ENCODE assay signal across 28 cellular contexts in genomic region chr2:240501531-240501991, GRCh38. TPM values are rescaled to one million over a fixed set of nuclear protein-coding genes. Genes with fewer than 3 reads are reported as not detected.
DNase-seq lines count a peak whose midpoint lies in the region; ATAC-seq and TF ChIP-seq lines count a peak whose summit lies in the region.
"Had no signal": no experiment of that assay in that cellular context is flagged by ENCODE, and none has a peak within 500 bp of the region (broad histone marks: within the 10 kb centered on the region; RNA-seq: fewer than 3 reads in every experiment).

No MANE protein-coding gene starts in this region.

- H3K36me3 ChIP-seq in endodermal cell (ENCODE audit: control insufficient read depth, insufficient read depth, low read length) = no peaks in the 10 kb centered on the region
- H3K36me3 ChIP-seq: breast epithelium had no signal

- TF ChIP-seq CTCF in endodermal cell (conservative IDR thresholded peaks at IDR 0.05) = no peak
- TF ChIP-seq CTCF in omental fat pad (IDR thresholded peaks at IDR 0.05) = no peak
- no peak for TF ChIP-seq CTCF in type B pancreatic cell (conservative IDR thresholded peaks at IDR 0.05)

- H3K4me3 ChIP-seq in endodermal cell (ENCODE audit: low read length) = no peak overlapping the region
- H3K4me3 ChIP-seq: breast epithelium, coronary artery, GM12878, heart right ventricle, smooth muscle cell, upper lobe of right lung had no signal

- intact Hi-C loops in left ventricle myocardium superior (cut with micrococcal nuclease) (no loop called here), left cardiac atrium (cut with DNase I) (no loop called here)

- peaks cover 5% of the 10 kb centered on the region for H3K9me3 ChIP-seq in endodermal cell (ENCODE audit: control insufficient read depth, low read length)
- H3K9me3 ChIP-seq: breast epithelium, heart right ventricle, upper lobe of right lung had no signal

- no peaks in the 10 kb centered on the region for H3K27me3 ChIP-seq in endodermal cell (ENCODE audit: control insufficient read depth, insufficient read depth, low read length, poor library complexity, severe bottlenecking)
- H3K27me3 ChIP-seq: breast epithelium, heart right ventricle, upper lobe of right lung had no signal

- peaks cover 3% of the 10 kb centered on the region for H3K9me3 Mint-ChIP-seq in endodermal cell
- no peaks in the 10 kb centered on the region for H3K9me3 Mint-ChIP-seq in type B pancreatic cell
- H3K9me3 Mint-ChIP-seq: activated naive CD4-positive, alpha-beta T cell treated with anti-CD3 and anti-CD28 coated beads, Interleukin-2, amount 50 U/mL, for 24 hours; activated T-helper 1 cell treated with anti-CD3 and anti-CD28 coated beads, Interleukin-12 subunit alpha, Interleukin-12 subunit beta, Interleukin-2, Interleukin-4 antibody, amounts not matched to agents 30 ng/mL and 10 ng/mL and 1 ng/mL, durations not matched to agents 14 hours and 24 hours and 36 hours; naive B cell had no signal

- no peak overlapping the region for H3K27ac ChIP-seq in endodermal cell (ENCODE audit: low read depth, low read length)
- H3K27ac ChIP-seq: breast epithelium, coronary artery, heart right ventricle, upper lobe of right lung had no signal

- H3K27me3 Mint-ChIP-seq in endodermal cell (ENCODE audit: insufficient read depth) (no peaks in the 10 kb centered on the region), type B pancreatic cell (no peaks in the 10 kb centered on the region)
- H3K27me3 Mint-ChIP-seq: activated naive CD4-positive, alpha-beta T cell treated with anti-CD3 and anti-CD28 coated beads, Interleukin-2, amount 50 U/mL, for 24 hours; naive B cell had no signal

- no peak overlapping the region for H3K9ac ChIP-seq in endodermal cell (ENCODE audit: extremely low read depth, low read length, poor library complexity, severe bottlenecking)

- no peaks in the 10 kb centered on the region for H3K4me1 ChIP-seq in endodermal cell (ENCODE audit: control insufficient read depth, insufficient read depth, low read length)
- H3K4me1 ChIP-seq: breast epithelium, heart right ventricle, upper lobe of right lung had no signal

- H3K27ac Mint-ChIP-seq in endodermal cell = no peak overlapping the region
- H3K27ac Mint-ChIP-seq in type B pancreatic cell = no peak overlapping the region
- H3K27ac Mint-ChIP-seq: activated naive CD4-positive, alpha-beta T cell treated with anti-CD3 and anti-CD28 coated beads, Interleukin-2, amount 50 U/mL, for 24 hours; activated T-helper 1 cell treated with anti-CD3 and anti-CD28 coated beads, Interleukin-12 subunit alpha, Interleukin-12 subunit beta, Interleukin-2, Interleukin-4 antibody, amounts not matched to agents 30 ng/mL and 10 ng/mL and 1 ng/mL, durations not matched to agents 14 hours and 24 hours and 36 hours; CD14-positive monocyte had no signal

- ATAC-seq in left ventricle myocardium superior (no peak), left cardiac atrium (no peak), omental fat pad (ENCODE audit: low FRiP score) (no peak), HG02973 (IDR thresholded peaks at IDR 0.05; ENCODE audit: unreplicated experiment) (no peak)
- ATAC-seq: GM12878, left colon, upper lobe of right lung had no signal

- WGBS in endodermal cell (ENCODE audit: insufficient coverage in 1 of 2, insufficient read length in 1 of 2), 2 experiments = 89 to 90% methylated on average over 9 to 13 of the region's 13 CpGs

- H3K4me3 Mint-ChIP-seq in endodermal cell = no peak overlapping the region
- no peak overlapping the region for H3K4me3 Mint-ChIP-seq in type B pancreatic cell
- H3K4me3 Mint-ChIP-seq: activated naive CD4-positive, alpha-beta T cell treated with anti-CD3 and anti-CD28 coated beads, Interleukin-2, amount 50 U/mL, for 24 hours; activated T-helper 1 cell treated with anti-CD3 and anti-CD28 coated beads, Interleukin-12 subunit alpha, Interleukin-12 subunit beta, Interleukin-2, Interleukin-4 antibody, amounts not matched to agents 30 ng/mL and 10 ng/mL and 1 ng/mL, durations not matched to agents 14 hours and 24 hours and 36 hours; CD14-positive monocyte; naive B cell had no signal

- H3K4me1 Mint-ChIP-seq in endodermal cell (no peaks in the 10 kb centered on the region), type B pancreatic cell (ENCODE audit: unreplicated experiment) (no peaks in the 10 kb centered on the region)
- H3K4me1 Mint-ChIP-seq: activated naive CD4-positive, alpha-beta T cell treated with anti-CD3 and anti-CD28 coated beads, Interleukin-2, amount 50 U/mL, for 24 hours; CD14-positive monocyte had no signal

- DNase-seq in left ventricle myocardium superior (peak; percentile 19), left cardiac atrium (no peak), endodermal cell (peak; percentile 22), omental fat pad (ENCODE audit: low spot score) (peak; percentile 17), type B pancreatic cell (ENCODE audit: extremely low spot score, unreplicated experiment) (peak; percentile 64), DMS114 treated with DMSO at 0.1 percent for 48 hours (lab: John Stamatoyannopoulos, UW; ENCODE audit: unreplicated experiment) (no peak)
- DNase-seq: amygdala; effector memory CD4-positive, alpha-beta T cell; erythroblast; heart right ventricle; Karpas-422; left colon; naive B cell; NCI-H1436 treated with DMSO at 0.1 percent for 48 hours; NCI-H2107; NCI-H774; RPMI8226; substantia nigra; T-helper 2 cell; upper lobe of right lung had no signal

- H3K36me3 Mint-ChIP-seq in endodermal cell (ENCODE audit: low read depth) (peaks cover 3% of the 10 kb centered on the region), type B pancreatic cell (no peaks in the 10 kb centered on the region)

RNA-seq across cellular contexts. Expression of gene ANKMY1, which starts 56.2 kb away (rescaled TPM):
- total RNA-seq in left ventricle myocardium superior (5.1 TPM), left cardiac atrium (1 to 10 TPM; 4.9 to 8.1 TPM), endodermal cell (10 to 100 TPM in 1 of 2 donors, 1 to 10 TPM in 1; 7.4 to 13.3 TPM), omental fat pad (10 to 100 TPM in 3 of 4 donors, 1 to 10 TPM in 1; 8.3 to 23.2 (median 16.7) TPM), type B pancreatic cell (ENCODE audit: low replicate concordance) (13.4 and 16.8 TPM in 2 replicates)
- 6.2 TPM for polyA plus RNA-seq in endodermal cell (2013, experiment 1 of 2)
- 4.8 TPM for polyA plus RNA-seq in endodermal cell (2013, experiment 2 of 2)

RNA-seq across cellular contexts. Expression of gene DUSP28, which starts 58.6 kb away (rescaled TPM):
- total RNA-seq in left ventricle myocardium superior (13.2 TPM), left cardiac atrium (1 to 10 TPM; 8.1 to 8.2 TPM), endodermal cell (1 to 10 TPM; 1.4 to 2.8 TPM), omental fat pad (1 to 10 TPM; 3.3 to 5.5 (median 4.7) TPM), type B pancreatic cell (ENCODE audit: low replicate concordance) (4.3 and 6.4 TPM in 2 replicates)
- 8.9 TPM for polyA plus RNA-seq in endodermal cell (2013, experiment 1 of 2)
- 6.1 TPM for polyA plus RNA-seq in endodermal cell (2013, experiment 2 of 2)

Comparison
In these comparisons a context has a peak if more than half of its experiments do, and no peak if none do; other contexts are left out.
1. DNase-seq: peak in left ventricle myocardium superior (single experiment), endodermal cell (single experiment), omental fat pad (single experiment) and type B pancreatic cell (single experiment); none in left cardiac atrium (single experiment) and DMS114 treated with DMSO at 0.1 percent for 48 hours (single experiment).